ENCODE assay signal across 1 cellular context in genomic region chr4:3765271-3766206, GRCh38.
A peak's percentile ranks its signal among the peaks of the same experiment; 100 is the strongest.
TF ChIP-seq lines count a peak whose summit lies in the region.

No MANE protein-coding gene starts in this region.

TF ChIP-seq in K562, 482 proteins besides CTCF, POLR2A, EP300 and RAD21 (continued from another document):
- TF ChIP-seq, protein P1, sequence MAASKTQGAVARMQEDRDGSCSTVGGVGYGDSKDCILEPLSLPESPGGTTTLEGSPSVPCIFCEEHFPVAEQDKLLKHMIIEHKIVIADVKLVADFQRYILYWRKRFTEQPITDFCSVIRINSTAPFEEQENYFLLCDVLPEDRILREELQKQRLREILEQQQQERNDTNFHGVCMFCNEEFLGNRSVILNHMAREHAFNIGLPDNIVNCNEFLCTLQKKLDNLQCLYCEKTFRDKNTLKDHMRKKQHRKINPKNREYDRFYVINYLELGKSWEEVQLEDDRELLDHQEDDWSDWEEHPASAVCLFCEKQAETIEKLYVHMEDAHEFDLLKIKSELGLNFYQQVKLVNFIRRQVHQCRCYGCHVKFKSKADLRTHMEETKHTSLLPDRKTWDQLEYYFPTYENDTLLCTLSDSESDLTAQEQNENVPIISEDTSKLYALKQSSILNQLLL (CRISPR knock-in tag; IDR thresholded peaks at IDR 0.05; ENCODE audit: borderline replicate concordance), result no peak
- peak; percentile 11 for TF ChIP-seq CCNT2 (IDR thresholded peaks at IDR 0.05; ENCODE audit: borderline replicate concordance, extremely low read depth, insufficient read length, low read depth, low read length)
- peak; percentile 53 to 69 for TF ChIP-seq NRF1 (conservative IDR thresholded peaks at IDR 0.05 in 1 of 2, IDR thresholded peaks at IDR 0.05 in 1 of 2)
- TF ChIP-seq RBFOX2 (IDR thresholded peaks at IDR 0.05; ENCODE audit: low read depth, low read length), result no peak
- TF ChIP-seq CXXC5 (CRISPR knock-in tag; IDR thresholded peaks at IDR 0.05), result peak; percentile 29
- no peak for TF ChIP-seq HOXB6 (CRISPR knock-in tag; IDR thresholded peaks at IDR 0.05; ENCODE audit: borderline replicate concordance)
- peak; percentile 87 for TF ChIP-seq CTCFL (IDR thresholded peaks at IDR 0.05; ENCODE audit: borderline replicate concordance, insufficient read depth, low read depth, low read length, poor library complexity, severe bottlenecking)
- TF ChIP-seq ZC3H4 (CRISPR knock-in tag; IDR thresholded peaks at IDR 0.05; ENCODE audit: borderline replicate concordance), result no peak
- TF ChIP-seq ZNF507 (tag; conservative IDR thresholded peaks at IDR 0.05), result no peak
- TF ChIP-seq SMARCE1 (IDR thresholded peaks at IDR 0.05), result no peak
